9 cellular contexts compared by ENCODE assay signal in genomic region chr16:31455601-31456314, GRCh38. TPM values are rescaled to one million over a fixed set of nuclear protein-coding genes. Genes with fewer than 3 reads are reported as not detected.
DNase-seq lines count a peak whose midpoint lies in the region; ATAC-seq, FAIRE-seq and TF ChIP-seq lines count a peak whose summit lies in the region.
"Had no signal": no experiment of that assay in that cellular context is flagged by ENCODE, and none has a peak within 500 bp of the region (broad histone marks: within the 10 kb centered on the region; RNA-seq: fewer than 3 reads in every experiment).

No MANE protein-coding gene starts in this region.

- peaks cover 37% of the 10 kb centered on the region for H3K79me2 ChIP-seq in fibroblast of lung (ENCODE audit: control insufficient read depth, insufficient read depth, low read length)

- 72% methylated on average over 17 of the region's 17 CpGs; no CpG with 5 or more reads in 1 of the 2 donors for WGBS in transverse colon (ENCODE audit: low coverage in 1 of 2), 2 donors

- in situ Hi-C loops in transverse colon (cut with MboI; ENCODE audit: low pct_ligation_motif_present in 1 of 4, low pct_unique_long_range_greater_than_20kb in 1 of 4, low sequenced_read_pairs in 3 of 4): loop anchor here in 2 of 4 donors (25.0 kb wide), 2 partner anchors 432 to 468 kb away; partner anchors contain the start of gene HSD3B7 (in 1 of the 2)

- TF ChIP-seq EP300 in transverse colon (IDR thresholded peaks at IDR 0.05; ENCODE audit: low read depth): no peak

- TF ChIP-seq POLR2A in transverse colon (IDR thresholded peaks at IDR 0.05): no peak
- no peak for TF ChIP-seq POLR2A in GM12892 (IDR thresholded peaks at IDR 0.05; ENCODE audit: low read depth, low read length)

- H3K4me2 ChIP-seq in fibroblast of lung (ENCODE audit: extremely low read depth, insufficient read depth, low read length): peak overlapping the region; percentile 15

- intact Hi-C loops in transverse colon (cut with DNase I; ENCODE audit: low total_unique reads): no loop called here

- H2AFZ ChIP-seq in fibroblast of lung (ENCODE audit: low read length): no peak overlapping the region

- H3K9me3 ChIP-seq in fibroblast of lung (ENCODE audit: control insufficient read depth, insufficient read depth, low read depth, low read length): no peaks in the 10 kb centered on the region
- H3K9me3 ChIP-seq in transverse colon: no peaks in the 10 kb centered on the region

- H3K27me3 ChIP-seq in fibroblast of lung (ENCODE audit: control insufficient read depth, insufficient read depth, low read length): no peaks in the 10 kb centered on the region
- no peaks in the 10 kb centered on the region for H3K27me3 ChIP-seq in transverse colon

- TF ChIP-seq CTCF in fibroblast of lung (conservative IDR thresholded peaks at IDR 0.05 in 1 of 2, IDR thresholded peaks at IDR 0.05 in 1 of 2; ENCODE audit: low read depth in 1 of 2, low read length in 2 of 2) (peak; percentile 26 to 35), transverse colon (IDR thresholded peaks at IDR 0.05) (peak in 2 of 5 experiments; percentile 10 to 14)

- ATAC-seq in stimulated activated naive CD8-positive, alpha-beta T cell treated with anti-CD3 and anti-CD28 coated beads, Interleukin-15, Interleukin-2, amounts not matched to agents 100 U/mL and 50 U/mL, for 24 hours: no peak

- peak; percentile 69 for DNase-seq in activated effector memory CD4-positive, alpha-beta T cell treated with anti-CD3 and anti-CD28 coated beads, Interleukin-2, amount 50 U/mL, for 16 hours
- no peak for DNase-seq in activated effector memory CD4-positive, alpha-beta T cell treated with Interleukin-2 at 50 U/mL for 16 hours
- DNase-seq in SK-N-DZ (ENCODE audit: low spot score) (peak; percentile 60), fibroblast of lung (ENCODE audit: low read depth in 2 of 2) (no peak), transverse colon (no peak), GF-D8 (lab: John Stamatoyannopoulos, UW) (no peak), GM12892 (ENCODE audit: insufficient read length) (no peak)
- DNase-seq in stimulated activated naive CD8-positive, alpha-beta T cell treated with anti-CD3 and anti-CD28 coated beads, Interleukin-15, Interleukin-2, amounts not matched to agents 100 U/mL and 50 U/mL, for 24 hours: peak; percentile 44

- FAIRE-seq in GM12892 (lab: Jason Lieb, UNC): no peak

- H3K36me3 ChIP-seq in fibroblast of lung (ENCODE audit: control insufficient read depth, insufficient read depth, low read length) (peaks cover 3% of the 10 kb centered on the region), transverse colon (no peaks in the 10 kb centered on the region)

- H3K4me1 ChIP-seq in fibroblast of lung (ENCODE audit: control insufficient read depth, extremely low read depth, insufficient read depth, low read length): peaks cover 28% of the 10 kb centered on the region
- peaks cover 44 to 79% (median 68%) of the 10 kb centered on the region in 4 donors for H3K4me1 ChIP-seq in transverse colon

- H3K27ac ChIP-seq in fibroblast of lung (ENCODE audit: insufficient read depth, low read length) (peak overlapping the region; percentile 26), transverse colon (no peak overlapping the region)

- no peak overlapping the region for H3K4me3 ChIP-seq in fibroblast of lung (replicated peaks in 1 of 4; ENCODE audit: control extremely low read depth in 1 of 4, insufficient read depth in 1 of 4, low read depth in 3 of 4, low read length in 4 of 4)
- H3K4me3 ChIP-seq in transverse colon: no peak overlapping the region

- no peaks in the 10 kb centered on the region for H4K20me1 ChIP-seq in fibroblast of lung (ENCODE audit: control insufficient read depth, extremely low read depth, insufficient read depth, low read length)

- no peak overlapping the region for H3K9ac ChIP-seq in fibroblast of lung (ENCODE audit: insufficient read depth, low read length)

RNA-seq across cellular contexts. Expression of gene ARMC5, which starts 3.5 kb away (rescaled TPM):
- polyA plus RNA-seq in SK-N-DZ (2014; cell fraction: cytosol; rRNA removed): 15.0 and 20.6 TPM in 2 replicates
- polyA plus RNA-seq in SK-N-DZ (2014; cell fraction: nucleus; rRNA removed): 26.7 and 32.3 TPM in 2 replicates
- total RNA-seq in fibroblast of lung (5.4 and 5.6 TPM in 2 replicates), transverse colon (10 to 100 TPM in 1 of 4 donors, 1 to 10 TPM in 3; 3.2 to 17.6 (median 8.4) TPM)
- 1.7 and 3.4 TPM in 2 replicates for polyA plus RNA-seq in fibroblast of lung
- polyA plus RNA-seq in fibroblast of lung (2012): 3.4 and 6.8 TPM in 2 replicates
- 13.4 and 13.7 TPM in 2 replicates for polyA minus RNA-seq in fibroblast of lung (ENCODE audit: low replicate concordance)
- 1.9 TPM for polyA plus RNA-seq in GM12892 (2012; ENCODE audit: missing spikeins)

RNA-seq across cellular contexts. Expression of gene ZNF843, which starts 13.2 kb away (rescaled TPM):
- polyA plus RNA-seq in SK-N-DZ (2014; cell fraction: cytosol; rRNA removed): 0.25 and 0.42 TPM in 2 replicates
- polyA plus RNA-seq in SK-N-DZ (2014; cell fraction: nucleus; rRNA removed): not detected in 2 replicates
- total RNA-seq in fibroblast of lung (0.26 and 0.33 TPM in 2 replicates), transverse colon (under 1 TPM in 2 of 4 donors, not detected in 2; 0.14 to 0.79 TPM)
- polyA plus RNA-seq in fibroblast of lung: 0.15 and 0.28 TPM in 2 replicates
- 0.20 and 0.40 TPM in 2 replicates for polyA plus RNA-seq in fibroblast of lung (2012)
- 0.74 and 1.5 TPM in 2 replicates for polyA minus RNA-seq in fibroblast of lung (ENCODE audit: low replicate concordance)
- polyA plus RNA-seq in GM12892 (2012; ENCODE audit: missing spikeins): not detected
- total RNA-seq: RPMI7951 had no signal

RNA-seq across cellular contexts. Expression of gene TGFB1I1, which starts 16.2 kb away (rescaled TPM):
- 5.1 and 8.2 TPM in 2 replicates for polyA plus RNA-seq in SK-N-DZ (2014; cell fraction: cytosol; rRNA removed)
- polyA plus RNA-seq in SK-N-DZ (2014; cell fraction: nucleus; rRNA removed): 5.6 and 24.8 TPM in 2 replicates
- 28.5 and 46.9 TPM in 2 replicates for total RNA-seq in fibroblast of lung
- polyA plus RNA-seq in fibroblast of lung: 68.4 and 94.3 TPM in 2 replicates
- 171 and 229 TPM in 2 replicates for polyA plus RNA-seq in fibroblast of lung (2012)
- 194 and 200 TPM in 2 replicates for polyA minus RNA-seq in fibroblast of lung (ENCODE audit: low replicate concordance)
- 100 to 1,000 TPM in 1 of 4 donors, 10 to 100 TPM in 3; 43.0 to 102 (median 61.4) TPM for total RNA-seq in transverse colon
- 0.59 TPM for polyA plus RNA-seq in GM12892 (2012; ENCODE audit: missing spikeins)

RNA-seq across cellular contexts. Expression of gene SLC5A2, which starts 27.2 kb away (rescaled TPM):
- polyA plus RNA-seq in SK-N-DZ (2014; cell fraction: cytosol; rRNA removed): 0.09 and 0.36 TPM in 2 replicates
- polyA plus RNA-seq in SK-N-DZ (2014; cell fraction: nucleus; rRNA removed): 0.15 and 1.3 TPM in 2 replicates
- total RNA-seq in fibroblast of lung (under 0.01 TPM in 1 of 2 replicates, not detected in the other), transverse colon (not detected)
- not detected in 2 replicates for polyA plus RNA-seq in fibroblast of lung
- polyA plus RNA-seq in fibroblast of lung (2012): 0.41 and 0.77 TPM in 2 replicates
- not detected in 2 replicates for polyA minus RNA-seq in fibroblast of lung (ENCODE audit: low replicate concordance)
- polyA plus RNA-seq in GM12892 (2012; ENCODE audit: missing spikeins): 0.11 TPM
- total RNA-seq: RPMI7951 had no signal

RNA-seq across cellular contexts. Expression of gene COX6A2, which starts 27.6 kb away (rescaled TPM):
- not detected in 2 replicates for polyA plus RNA-seq in SK-N-DZ (2014; cell fraction: cytosol; rRNA removed)
- polyA plus RNA-seq in SK-N-DZ (2014; cell fraction: nucleus; rRNA removed): not detected in 2 replicates
- total RNA-seq in fibroblast of lung (not detected in 2 replicates), transverse colon (not detected)
- not detected in 2 replicates for polyA plus RNA-seq in fibroblast of lung
- polyA plus RNA-seq in fibroblast of lung (2012): not detected in 2 replicates
- not detected in 2 replicates for polyA minus RNA-seq in fibroblast of lung (ENCODE audit: low replicate concordance)
- polyA plus RNA-seq in GM12892 (2012; ENCODE audit: missing spikeins): not detected
- total RNA-seq: RPMI7951 had no signal

Comparison
In these comparisons a context has a peak if more than half of its experiments do, and no peak if none do; other contexts are left out.
1. DNase-seq: peak in activated effector memory CD4-positive, alpha-beta T cell treated with anti-CD3 and anti-CD28 coated beads, Interleukin-2, amount 50 U/mL, for 16 hours (single experiment), SK-N-DZ (single experiment) and stimulated activated naive CD8-positive, alpha-beta T cell treated with anti-CD3 and anti-CD28 coated beads, Interleukin-15, Interleukin-2, amounts not matched to agents 100 U/mL and 50 U/mL, for 24 hours (single experiment); none in activated effector memory CD4-positive, alpha-beta T cell treated with Interleukin-2 at 50 U/mL for 16 hours (single experiment), fibroblast of lung (0 of 2), transverse colon (single experiment), GF-D8 (single experiment) and GM12892 (single experiment).